In the genomic region with DNA sequence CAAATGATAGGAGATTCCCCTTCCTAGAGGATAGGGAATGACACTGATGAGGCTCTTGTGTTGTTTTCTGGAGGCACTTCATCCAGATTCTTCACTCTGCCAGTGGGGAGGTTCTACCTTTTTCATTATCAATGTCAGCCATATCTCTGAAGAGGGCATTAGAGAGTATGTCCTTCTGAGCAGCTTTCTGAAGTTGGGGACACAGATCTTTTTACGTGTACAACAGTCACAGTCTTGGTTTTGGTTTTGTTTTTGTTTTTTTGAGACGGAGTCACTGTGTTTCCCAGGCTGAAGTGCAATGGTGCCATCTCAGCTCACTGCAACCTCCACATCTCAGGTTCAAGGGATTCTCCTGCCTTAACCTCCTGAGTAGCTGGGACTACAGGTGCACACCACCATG, we compare ENCODE assay signal across 19 cellular contexts. TPM values are rescaled to one million over a fixed set of nuclear protein-coding genes. Genes with fewer than 3 reads are reported as not detected.
DNase-seq lines count a peak whose midpoint lies in the region; ATAC-seq lines count a peak whose summit lies in the region.
"Had no signal": no experiment of that assay in that cellular context is flagged by ENCODE, and none has a peak within 500 bp of the region (broad histone marks: within the 10 kb centered on the region; RNA-seq: fewer than 3 reads in every experiment).

No MANE protein-coding gene starts in this region.

- no peak overlapping the region for H3K4me3 Mint-ChIP-seq in activated CD8-positive, alpha-beta T cell treated with anti-CD3 and anti-CD28 coated beads, Interleukin-2, amount 10 ng/mL, durations not matched to agents 7 days and 5 days
- H3K4me3 Mint-ChIP-seq: B cell; CD4-positive, alpha-beta T cell; GM23338 had no signal

- peak overlapping the region; percentile 39 for H3K27ac Mint-ChIP-seq in activated CD8-positive, alpha-beta T cell treated with anti-CD3 and anti-CD28 coated beads, Interleukin-2, amount 10 ng/mL, durations not matched to agents 7 days and 5 days
- H3K27ac Mint-ChIP-seq: B cell; CD4-positive, alpha-beta T cell; GM23338 had no signal

- CTCF ChIA-PET in activated CD8-positive, alpha-beta T cell treated with anti-CD3 and anti-CD28 coated beads, Interleukin-2, amount 10 ng/mL, durations not matched to agents 7 days and 5 days (lab: Charles Lee): interaction anchor here (1.1 to 1.9 kb wide), 4 partner anchors 15 to 118 kb away, joined by 3 to 6 read pairs (median 4); partner anchors contain the start of genes CDK7, CENPH and SLC30A5

- POLR2A ChIA-PET in activated CD8-positive, alpha-beta T cell treated with anti-CD3 and anti-CD28 coated beads, Interleukin-2, amount 10 ng/mL, durations not matched to agents 7 days and 5 days (lab: Charles Lee): interaction anchor here (1.3 kb wide), 1 partner anchor 45 kb away, joined by 5 read pairs; no protein-coding TSS in a partner anchor

- no peak for DNase-seq in activated CD4-positive, CD25-positive, alpha-beta regulatory T cell (lab: John Stamatoyannopoulos, UW)
- no peak for DNase-seq in activated CD8-positive, alpha-beta T cell treated with anti-CD3 and anti-CD28 coated beads, Interleukin-2, amount 10 ng/mL, durations not matched to agents 7 days and 5 days
- DNase-seq in SIG-M5 (lab: John Stamatoyannopoulos, UW) (no peak), activated T-cell treated with anti-CD3 and anti-CD28 coated beads for 4 hours (no peak), GF-D8 (lab: John Stamatoyannopoulos, UW) (no peak)
- DNase-seq: CD4-positive, alpha-beta T cell; NCI-H1105 treated with DMSO at 0.1 percent for 48 hours; NCI-H1694 treated with DMSO at 0.1 percent for 48 hours; NCI-H2107; NCI-H226; NCI-H524 treated with DMSO at 0.1 percent for 48 hours; Peyer's patch; Right ventricle myocardium superior had no signal

- H3K36me3 Mint-ChIP-seq in activated CD8-positive, alpha-beta T cell treated with anti-CD3 and anti-CD28 coated beads, Interleukin-2, amount 10 ng/mL, durations not matched to agents 7 days and 5 days (ENCODE audit: low read depth): peaks cover 25% of the 10 kb centered on the region

- peaks cover 2% of the 10 kb centered on the region for H3K4me1 Mint-ChIP-seq in activated CD8-positive, alpha-beta T cell treated with anti-CD3 and anti-CD28 coated beads, Interleukin-2, amount 10 ng/mL, durations not matched to agents 7 days and 5 days (ENCODE audit: low read depth)

- ATAC-seq in activated CD4-positive, CD25-positive, alpha-beta regulatory T cell treated with anti-CD3 and anti-CD28 coated beads, Interleukin-2, amount 50 U/mL, for 24 hours: peak; percentile 28 to 68
- ATAC-seq in GM19025 (IDR thresholded peaks at IDR 0.05; ENCODE audit: low read depth, unreplicated experiment) (peak; percentile 48), HG03095 (IDR thresholded peaks at IDR 0.05; ENCODE audit: unreplicated experiment) (peak; percentile 43)
- ATAC-seq in activated CD8-positive, alpha-beta T cell treated with anti-CD3 and anti-CD28 coated beads, Interleukin-2, amount 10 ng/mL, durations not matched to agents 7 days and 5 days: peak; percentile 39
- ATAC-seq: GM23338, SK-N-SH treated with all-trans-retinoic acid at 6 μM for 48 hours had no signal

- H3K9me3 Mint-ChIP-seq in activated CD8-positive, alpha-beta T cell treated with anti-CD3 and anti-CD28 coated beads, Interleukin-2, amount 10 ng/mL, durations not matched to agents 7 days and 5 days (ENCODE audit: insufficient read depth): no peaks in the 10 kb centered on the region
- H3K9me3 Mint-ChIP-seq: CD4-positive, alpha-beta T cell; GM23338 had no signal

- no peaks in the 10 kb centered on the region for H3K27me3 Mint-ChIP-seq in activated CD8-positive, alpha-beta T cell treated with anti-CD3 and anti-CD28 coated beads, Interleukin-2, amount 10 ng/mL, durations not matched to agents 7 days and 5 days (ENCODE audit: low read depth)
- H3K27me3 Mint-ChIP-seq: B cell; CD4-positive, alpha-beta T cell had no signal

RNA-seq across cellular contexts. Expression of gene CENPH, which starts 22.6 kb away (rescaled TPM):
- 10 to 100 TPM; 48.5 to 50.1 TPM for total RNA-seq in activated CD8-positive, alpha-beta T cell treated with anti-CD3 and anti-CD28 coated beads, Interleukin-2, amount 10 ng/mL, durations not matched to agents 7 days and 5 days

RNA-seq across cellular contexts. Expression of gene CDK7, which starts 22.7 kb away (rescaled TPM):
- 10 to 100 TPM; 23.9 to 28.3 TPM for total RNA-seq in activated CD8-positive, alpha-beta T cell treated with anti-CD3 and anti-CD28 coated beads, Interleukin-2, amount 10 ng/mL, durations not matched to agents 7 days and 5 days

RNA-seq across cellular contexts. Expression of gene CCNB1, which starts 45.1 kb away (rescaled TPM):
- 100 to 1,000 TPM; 205 to 218 TPM for total RNA-seq in activated CD8-positive, alpha-beta T cell treated with anti-CD3 and anti-CD28 coated beads, Interleukin-2, amount 10 ng/mL, durations not matched to agents 7 days and 5 days
